In genomic region chr19:30362156-30362754, GRCh38 we compare ENCODE assay signal across 2 cellular contexts.
TF ChIP-seq lines count a peak whose summit lies in the region.

No MANE protein-coding gene starts in this region.

TF ChIP-seq in H1, 55 proteins besides CTCF, POLR2A, EP300 and RAD21 (continued from another document):
- TF ChIP-seq CBX5 (IDR thresholded peaks at IDR 0.05; ENCODE audit: low read depth, low read length): no peak
- no peak for TF ChIP-seq GABPA (IDR thresholded peaks at IDR 0.05; ENCODE audit: borderline replicate concordance, insufficient read depth, low read length)
- TF ChIP-seq ATF2 (IDR thresholded peaks at IDR 0.05; ENCODE audit: low read length): no peak
TF ChIP-seq in H1: peak in this region for 0.

TF ChIP-seq in SK-N-SH treated with all-trans-retinoic acid at 6 μM for 48 hours, 23 proteins besides CTCF, POLR2A, EP300 and RAD21 (continued from another document):
- TF ChIP-seq ZC3H10 (CRISPR knock-in tag; IDR thresholded peaks at IDR 0.05) (no peak), CREB5 (CRISPR knock-in tag; IDR thresholded peaks at IDR 0.05; ENCODE audit: low read depth) (no peak), TCF4 (CRISPR knock-in tag; IDR thresholded peaks at IDR 0.05; ENCODE audit: borderline replicate concordance) (no peak), TOX (CRISPR knock-in tag; IDR thresholded peaks at IDR 0.05; ENCODE audit: borderline replicate concordance) (no peak), ARNTL (CRISPR knock-in tag; IDR thresholded peaks at IDR 0.05; ENCODE audit: borderline replicate concordance, low read depth) (no peak)
- TF ChIP-seq, protein P1, sequence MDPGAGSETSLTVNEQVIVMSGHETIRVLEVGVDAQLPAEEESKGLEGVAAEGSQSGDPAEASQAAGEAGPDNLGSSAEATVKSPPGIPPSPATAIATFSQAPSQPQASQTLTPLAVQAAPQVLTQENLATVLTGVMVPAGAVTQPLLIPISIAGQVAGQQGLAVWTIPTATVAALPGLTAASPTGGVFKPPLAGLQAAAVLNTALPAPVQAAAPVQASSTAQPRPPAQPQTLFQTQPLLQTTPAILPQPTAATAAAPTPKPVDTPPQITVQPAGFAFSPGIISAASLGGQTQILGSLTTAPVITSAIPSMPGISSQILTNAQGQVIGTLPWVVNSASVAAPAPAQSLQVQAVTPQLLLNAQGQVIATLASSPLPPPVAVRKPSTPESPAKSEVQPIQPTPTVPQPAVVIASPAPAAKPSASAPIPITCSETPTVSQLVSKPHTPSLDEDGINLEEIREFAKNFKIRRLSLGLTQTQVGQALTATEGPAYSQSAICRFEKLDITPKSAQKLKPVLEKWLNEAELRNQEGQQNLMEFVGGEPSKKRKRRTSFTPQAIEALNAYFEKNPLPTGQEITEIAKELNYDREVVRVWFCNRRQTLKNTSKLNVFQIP (CRISPR knock-in tag; IDR thresholded peaks at IDR 0.05; ENCODE audit: borderline replicate concordance, low read depth): no peak
